In the genomic region with DNA sequence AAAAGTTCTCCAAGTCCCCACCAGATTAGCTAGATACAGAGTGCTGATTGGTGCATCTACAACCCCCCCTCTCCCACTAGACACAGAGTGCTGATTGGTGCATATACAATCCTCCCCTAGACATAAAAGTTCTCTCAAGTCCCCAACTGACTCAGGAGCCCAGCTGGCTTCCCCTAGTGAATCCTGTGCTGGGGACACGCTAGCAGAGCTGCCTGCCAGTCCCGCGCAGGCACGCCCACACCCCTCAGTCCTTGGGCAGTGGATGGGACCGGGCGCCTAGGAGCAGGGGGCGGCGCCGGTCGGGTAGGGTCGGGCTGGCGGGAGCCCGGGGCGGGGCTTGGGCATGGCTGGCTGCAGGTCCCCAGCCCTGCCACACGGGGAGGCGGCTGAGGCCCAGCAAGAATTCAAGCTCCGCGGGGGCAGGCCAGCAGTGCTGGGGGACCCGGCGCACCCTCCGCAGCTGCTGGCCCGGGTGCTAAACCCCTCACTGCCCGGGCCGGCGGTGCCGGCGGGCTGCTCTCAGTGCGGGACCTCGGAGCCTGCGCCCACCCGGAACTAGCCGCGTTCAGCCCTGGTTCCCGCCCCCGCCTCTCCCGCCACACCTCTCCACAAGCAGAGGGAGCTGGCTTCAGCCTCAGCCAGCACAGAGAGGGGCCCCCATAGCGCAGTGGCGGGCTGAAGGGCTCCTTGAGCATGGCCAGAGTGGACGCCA, we compare ENCODE assay signal across 1 cellular context.
A peak's percentile ranks its signal among the peaks of the same experiment; 100 is the strongest.
TF ChIP-seq lines count a peak whose summit lies in the region.

No MANE protein-coding gene starts in this region.

TF ChIP-seq in HEK293, 187 proteins besides CTCF, POLR2A, EP300 and RAD21 (continued from another document):
- TF ChIP-seq PRDM10 (tag by site-specific recombination; IDR thresholded peaks at IDR 0.05), result peak; percentile 91
- TF ChIP-seq ZBTB17 (tag by site-specific recombination; IDR thresholded peaks at IDR 0.05), result 0 out of 2 replicates have a peak, but pooled peaks have one; percentile 31
- TF ChIP-seq ZNF10 (tag by site-specific recombination; IDR thresholded peaks at IDR 0.05), result no peak
- TF ChIP-seq, protein P1, sequence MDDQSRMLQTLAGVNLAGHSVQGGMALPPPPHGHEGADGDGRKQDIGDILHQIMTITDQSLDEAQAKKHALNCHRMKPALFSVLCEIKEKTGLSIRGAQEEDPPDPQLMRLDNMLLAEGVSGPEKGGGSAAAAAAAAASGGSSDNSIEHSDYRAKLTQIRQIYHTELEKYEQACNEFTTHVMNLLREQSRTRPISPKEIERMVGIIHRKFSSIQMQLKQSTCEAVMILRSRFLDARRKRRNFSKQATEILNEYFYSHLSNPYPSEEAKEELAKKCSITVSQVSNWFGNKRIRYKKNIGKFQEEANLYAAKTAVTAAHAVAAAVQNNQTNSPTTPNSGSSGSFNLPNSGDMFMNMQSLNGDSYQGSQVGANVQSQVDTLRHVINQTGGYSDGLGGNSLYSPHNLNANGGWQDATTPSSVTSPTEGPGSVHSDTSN (CRISPR knock-in tag; IDR thresholded peaks at IDR 0.05), result 0 out of 2 replicates have a peak, but pooled peaks have one; percentile 54
- 0 out of 2 replicates have a peak, but pooled peaks have one; percentile 48 for TF ChIP-seq ZFP37 (tag by site-specific recombination; IDR thresholded peaks at IDR 0.05)
- TF ChIP-seq, protein P2, sequence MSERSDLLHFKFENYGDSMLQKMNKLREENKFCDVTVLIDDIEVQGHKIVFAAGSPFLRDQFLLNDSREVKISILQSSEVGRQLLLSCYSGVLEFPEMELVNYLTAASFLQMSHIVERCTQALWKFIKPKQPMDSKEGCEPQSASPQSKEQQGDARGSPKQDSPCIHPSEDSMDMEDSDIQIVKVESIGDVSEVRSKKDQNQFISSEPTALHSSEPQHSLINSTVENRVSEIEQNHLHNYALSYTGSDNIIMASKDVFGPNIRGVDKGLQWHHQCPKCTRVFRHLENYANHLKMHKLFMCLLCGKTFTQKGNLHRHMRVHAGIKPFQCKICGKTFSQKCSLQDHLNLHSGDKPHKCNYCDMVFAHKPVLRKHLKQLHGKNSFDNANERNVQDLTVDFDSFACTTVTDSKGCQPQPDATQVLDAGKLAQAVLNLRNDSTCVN (tag by site-specific recombination; optimal IDR thresholded peaks at IDR 0.05), result peak; percentile 52
- no peak for TF ChIP-seq ZNF768 (tag by site-specific recombination; IDR thresholded peaks at IDR 0.05)
- TF ChIP-seq KLF16 (tag by site-specific recombination; IDR thresholded peaks at IDR 0.05), result peak; percentile 28; the same call in 1 of the 2 replicates
- TF ChIP-seq ZNF24 (tag by site-specific recombination; IDR thresholded peaks at IDR 0.05), result no peak
- TF ChIP-seq, protein P3, sequence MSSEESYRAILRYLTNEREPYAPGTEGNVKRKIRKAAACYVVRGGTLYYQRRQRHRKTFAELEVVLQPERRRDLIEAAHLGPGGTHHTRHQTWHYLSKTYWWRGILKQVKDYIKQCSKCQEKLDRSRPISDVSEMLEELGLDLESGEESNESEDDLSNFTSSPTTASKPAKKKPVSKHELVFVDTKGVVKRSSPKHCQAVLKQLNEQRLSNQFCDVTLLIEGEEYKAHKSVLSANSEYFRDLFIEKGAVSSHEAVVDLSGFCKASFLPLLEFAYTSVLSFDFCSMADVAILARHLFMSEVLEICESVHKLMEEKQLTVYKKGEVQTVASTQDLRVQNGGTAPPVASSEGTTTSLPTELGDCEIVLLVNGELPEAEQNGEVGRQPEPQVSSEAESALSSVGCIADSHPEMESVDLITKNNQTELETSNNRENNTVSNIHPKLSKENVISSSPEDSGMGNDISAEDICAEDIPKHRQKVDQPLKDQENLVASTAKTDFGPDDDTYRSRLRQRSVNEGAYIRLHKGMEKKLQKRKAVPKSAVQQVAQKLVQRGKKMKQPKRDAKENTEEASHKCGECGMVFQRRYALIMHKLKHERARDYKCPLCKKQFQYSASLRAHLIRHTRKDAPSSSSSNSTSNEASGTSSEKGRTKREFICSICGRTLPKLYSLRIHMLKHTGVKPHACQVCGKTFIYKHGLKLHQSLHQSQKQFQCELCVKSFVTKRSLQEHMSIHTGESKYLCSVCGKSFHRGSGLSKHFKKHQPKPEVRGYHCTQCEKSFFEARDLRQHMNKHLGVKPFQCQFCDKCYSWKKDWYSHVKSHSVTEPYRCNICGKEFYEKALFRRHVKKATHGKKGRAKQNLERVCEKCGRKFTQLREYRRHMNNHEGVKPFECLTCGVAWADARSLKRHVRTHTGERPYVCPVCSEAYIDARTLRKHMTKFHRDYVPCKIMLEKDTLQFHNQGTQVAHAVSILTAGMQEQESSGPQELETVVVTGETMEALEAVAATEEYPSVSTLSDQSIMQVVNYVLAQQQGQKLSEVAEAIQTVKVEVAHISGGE (tag by site-specific recombination; conservative IDR thresholded peaks at IDR 0.05; ENCODE audit: low read depth), result peak; percentile 90
- peak; percentile 50 for TF ChIP-seq ZNF341 (tag by site-specific recombination; IDR thresholded peaks at IDR 0.05; ENCODE audit: low read depth)
- TF ChIP-seq WT1 (tag by site-specific recombination; IDR thresholded peaks at IDR 0.05), result 0 out of 2 replicates have a peak, but pooled peaks have one; percentile 12
- TF ChIP-seq ZFP3 (tag by site-specific recombination; IDR thresholded peaks at IDR 0.05; ENCODE audit: low read depth), result no peak
- peak; percentile 67; the same call in 1 of the 2 replicates for TF ChIP-seq HIC1 (tag by site-specific recombination; IDR thresholded peaks at IDR 0.05)
- TF ChIP-seq, protein P4, sequence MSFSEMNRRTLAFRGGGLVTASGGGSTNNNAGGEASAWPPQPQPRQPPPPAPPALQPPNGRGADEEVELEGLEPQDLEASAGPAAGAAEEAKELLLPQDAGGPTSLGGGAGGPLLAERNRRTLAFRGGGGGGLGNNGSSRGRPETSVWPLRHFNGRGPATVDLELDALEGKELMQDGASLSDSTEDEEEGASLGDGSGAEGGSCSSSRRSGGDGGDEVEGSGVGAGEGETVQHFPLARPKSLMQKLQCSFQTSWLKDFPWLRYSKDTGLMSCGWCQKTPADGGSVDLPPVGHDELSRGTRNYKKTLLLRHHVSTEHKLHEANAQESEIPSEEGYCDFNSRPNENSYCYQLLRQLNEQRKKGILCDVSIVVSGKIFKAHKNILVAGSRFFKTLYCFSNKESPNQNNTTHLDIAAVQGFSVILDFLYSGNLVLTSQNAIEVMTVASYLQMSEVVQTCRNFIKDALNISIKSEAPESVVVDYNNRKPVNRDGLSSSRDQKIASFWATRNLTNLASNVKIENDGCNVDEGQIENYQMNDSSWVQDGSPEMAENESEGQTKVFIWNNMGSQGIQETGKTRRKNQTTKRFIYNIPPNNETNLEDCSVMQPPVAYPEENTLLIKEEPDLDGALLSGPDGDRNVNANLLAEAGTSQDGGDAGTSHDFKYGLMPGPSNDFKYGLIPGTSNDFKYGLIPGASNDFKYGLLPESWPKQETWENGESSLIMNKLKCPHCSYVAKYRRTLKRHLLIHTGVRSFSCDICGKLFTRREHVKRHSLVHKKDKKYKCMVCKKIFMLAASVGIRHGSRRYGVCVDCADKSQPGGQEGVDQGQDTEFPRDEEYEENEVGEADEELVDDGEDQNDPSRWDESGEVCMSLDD (tag by site-specific recombination; IDR thresholded peaks at IDR 0.05), result 0 out of 2 replicates have a peak, but pooled peaks have one; percentile 12
- TF ChIP-seq ZFP69B (tag by site-specific recombination; IDR thresholded peaks at IDR 0.05), result no peak
- peak; percentile 46; the same call in 1 of the 2 replicates for TF ChIP-seq EGR2 (tag by site-specific recombination; IDR thresholded peaks at IDR 0.05; ENCODE audit: low read depth)
- 0 out of 2 replicates have a peak, but pooled peaks have one; percentile 24 for TF ChIP-seq KLF17 (tag by site-specific recombination; IDR thresholded peaks at IDR 0.05)
- TF ChIP-seq KLF9 (tag by site-specific recombination; IDR thresholded peaks at IDR 0.05; ENCODE audit: low read depth), result peak; percentile 81
- TF ChIP-seq, protein P5, sequence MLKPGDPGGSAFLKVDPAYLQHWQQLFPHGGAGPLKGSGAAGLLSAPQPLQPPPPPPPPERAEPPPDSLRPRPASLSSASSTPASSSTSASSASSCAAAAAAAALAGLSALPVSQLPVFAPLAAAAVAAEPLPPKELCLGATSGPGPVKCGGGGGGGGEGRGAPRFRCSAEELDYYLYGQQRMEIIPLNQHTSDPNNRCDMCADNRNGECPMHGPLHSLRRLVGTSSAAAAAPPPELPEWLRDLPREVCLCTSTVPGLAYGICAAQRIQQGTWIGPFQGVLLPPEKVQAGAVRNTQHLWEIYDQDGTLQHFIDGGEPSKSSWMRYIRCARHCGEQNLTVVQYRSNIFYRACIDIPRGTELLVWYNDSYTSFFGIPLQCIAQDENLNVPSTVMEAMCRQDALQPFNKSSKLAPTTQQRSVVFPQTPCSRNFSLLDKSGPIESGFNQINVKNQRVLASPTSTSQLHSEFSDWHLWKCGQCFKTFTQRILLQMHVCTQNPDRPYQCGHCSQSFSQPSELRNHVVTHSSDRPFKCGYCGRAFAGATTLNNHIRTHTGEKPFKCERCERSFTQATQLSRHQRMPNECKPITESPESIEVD (tag by site-specific recombination; IDR thresholded peaks at IDR 0.05), result no peak
- no peak for TF ChIP-seq ZNF777 (tag by site-specific recombination; IDR thresholded peaks at IDR 0.05; ENCODE audit: borderline replicate concordance)
- TF ChIP-seq ZNF121 (tag by site-specific recombination; IDR thresholded peaks at IDR 0.05), result peak; percentile 70; the same call in 1 of the 2 replicates
- TF ChIP-seq, protein P6, sequence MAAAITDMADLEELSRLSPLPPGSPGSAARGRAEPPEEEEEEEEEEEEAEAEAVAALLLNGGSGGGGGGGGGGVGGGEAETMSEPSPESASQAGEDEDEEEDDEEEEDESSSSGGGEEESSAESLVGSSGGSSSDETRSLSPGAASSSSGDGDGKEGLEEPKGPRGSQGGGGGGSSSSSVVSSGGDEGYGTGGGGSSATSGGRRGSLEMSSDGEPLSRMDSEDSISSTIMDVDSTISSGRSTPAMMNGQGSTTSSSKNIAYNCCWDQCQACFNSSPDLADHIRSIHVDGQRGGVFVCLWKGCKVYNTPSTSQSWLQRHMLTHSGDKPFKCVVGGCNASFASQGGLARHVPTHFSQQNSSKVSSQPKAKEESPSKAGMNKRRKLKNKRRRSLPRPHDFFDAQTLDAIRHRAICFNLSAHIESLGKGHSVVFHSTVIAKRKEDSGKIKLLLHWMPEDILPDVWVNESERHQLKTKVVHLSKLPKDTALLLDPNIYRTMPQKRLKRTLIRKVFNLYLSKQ (tag by site-specific recombination; IDR thresholded peaks at IDR 0.05; ENCODE audit: borderline replicate concordance), result no peak
- peak; percentile 71 for TF ChIP-seq SP3 (tag by site-specific recombination; IDR thresholded peaks at IDR 0.05)
